Comparison of ENCODE assay signal across 25 cellular contexts in genomic region chr11:99884750-99885149, GRCh38.
"Had no signal": no experiment of that assay in that cellular context is flagged by ENCODE, and none has a peak within 500 bp of the region (broad histone marks: within the 10 kb centered on the region; RNA-seq: fewer than 3 reads in every experiment).

No MANE protein-coding gene starts in this region.

- H3K4me3 ChIP-seq: left ventricle myocardium inferior, lung, mucosa of descending colon, pancreas, prostate gland, skin epidermis, suprapubic skin, thoracic aorta, tibial artery, upper lobe of right lung had no signal

- ATAC-seq: mucosa of descending colon; naive thymus-derived CD4-positive, alpha-beta T cell; natural killer cell treated with Interleukin-12 subunit alpha and Interleukin-12 subunit beta and Interleukin-15 and Interleukin-18, amount 100 ng/mL, for 72 hours; pancreas; right cardiac atrium; sciatic nerve; stimulated activated effector memory CD8-positive, alpha-beta T cell treated with anti-CD3 and anti-CD28 coated beads, Interleukin-12 subunit alpha, Interleukin-12 subunit beta, amount 100 ng/mL, for 72 hours; upper lobe of right lung had no signal

- H3K36me3 ChIP-seq: left ventricle myocardium inferior, pancreas, prostate gland, suprapubic skin, thoracic aorta, tibial artery, upper lobe of right lung had no signal

- H3K4me1 Mint-ChIP-seq: naive thymus-derived CD4-positive, alpha-beta T cell; stimulated activated effector memory CD8-positive, alpha-beta T cell treated with anti-CD3 and anti-CD28 coated beads, Interleukin-12 subunit alpha, Interleukin-12 subunit beta, amount 100 ng/mL, for 72 hours had no signal

- H3K27me3 Mint-ChIP-seq: naive thymus-derived CD4-positive, alpha-beta T cell; natural killer cell treated with Interleukin-12 subunit alpha and Interleukin-12 subunit beta and Interleukin-15 and Interleukin-18, amount 100 ng/mL, for 72 hours; stimulated activated naive CD8-positive, alpha-beta T cell treated with anti-CD3 and anti-CD28 coated beads, Interleukin-15, Interleukin-2, amounts not matched to agents 100 ng/mL and 50 ng/mL, for 24 hours had no signal

- H3K27me3 ChIP-seq: pancreas, suprapubic skin, tibial artery, upper lobe of right lung had no signal

- H3K4me1 ChIP-seq: left ventricle myocardium inferior, prostate gland, suprapubic skin, tibial artery, upper lobe of right lung had no signal

- H3K27ac ChIP-seq: left ventricle myocardium inferior, pancreas, prostate gland, skin epidermis, suprapubic skin, thoracic aorta, tibial artery, upper lobe of right lung had no signal

- H3K36me3 Mint-ChIP-seq: naive thymus-derived CD4-positive, alpha-beta T cell; natural killer cell treated with Interleukin-12 subunit alpha and Interleukin-12 subunit beta and Interleukin-15 and Interleukin-18, amount 100 ng/mL, for 72 hours; stimulated activated effector memory CD8-positive, alpha-beta T cell treated with anti-CD3 and anti-CD28 coated beads, Interleukin-12 subunit alpha, Interleukin-12 subunit beta, amount 100 ng/mL, for 72 hours had no signal

- H3K27ac Mint-ChIP-seq: natural killer cell treated with Interleukin-12 subunit alpha and Interleukin-12 subunit beta and Interleukin-15 and Interleukin-18, amount 100 ng/mL, for 72 hours; stimulated activated effector memory CD8-positive, alpha-beta T cell treated with anti-CD3 and anti-CD28 coated beads, Interleukin-12 subunit alpha, Interleukin-12 subunit beta, amount 100 ng/mL, for 72 hours; stimulated activated naive CD8-positive, alpha-beta T cell treated with anti-CD3 and anti-CD28 coated beads, Interleukin-15, Interleukin-2, amounts not matched to agents 100 ng/mL and 50 ng/mL, for 24 hours had no signal

- H3K4me3 Mint-ChIP-seq: naive thymus-derived CD4-positive, alpha-beta T cell; natural killer cell treated with Interleukin-12 subunit alpha and Interleukin-12 subunit beta and Interleukin-15 and Interleukin-18, amount 100 ng/mL, for 72 hours; stimulated activated effector memory CD8-positive, alpha-beta T cell treated with anti-CD3 and anti-CD28 coated beads, Interleukin-12 subunit alpha, Interleukin-12 subunit beta, amount 100 ng/mL, for 72 hours; stimulated activated naive CD8-positive, alpha-beta T cell treated with anti-CD3 and anti-CD28 coated beads, Interleukin-15, Interleukin-2, amounts not matched to agents 100 ng/mL and 50 ng/mL, for 24 hours had no signal

- H3K9me3 ChIP-seq: left ventricle myocardium inferior, mucosa of descending colon, pancreas, prostate gland, suprapubic skin, thoracic aorta, tibial artery, upper lobe of right lung had no signal

- DNase-seq: hippocampal formation; islet precursor cell; left ventricle myocardium inferior; midbrain; mucosa of descending colon; naive thymus-derived CD4-positive, alpha-beta T cell; nucleus accumbens; retina; right cardiac atrium; stimulated activated CD4-positive, alpha-beta T cell treated with anti-CD3 and anti-CD28 coated beads, Interleukin-12 subunit alpha, Interleukin-12 subunit beta, amount 100 ng/mL, for 4 hours; stimulated activated CD4-positive, alpha-beta T cell treated with anti-CD3 and anti-CD28 coated beads, Interleukin-4, amount 100 ng/mL, for 24 hours; stimulated activated naive CD4-positive, alpha-beta T cell; tibial artery; trophoblast cell; upper lobe of right lung had no signal
